In genomic region chr19:49896863-49897621, GRCh38 we compare ENCODE assay signal across 8 cellular contexts. TPM values are rescaled to one million over a fixed set of nuclear protein-coding genes. Genes with fewer than 3 reads are reported as not detected.
DNase-seq lines count a peak whose midpoint lies in the region; ATAC-seq and TF ChIP-seq lines count a peak whose summit lies in the region.

Gene IL4I1, minus strand, starts transcription at chr19:49896887. Its CDS starts 727 bp downstream, at chr19:49896160.

- H3K9me2 ChIP-seq in MM.1S (replicated peaks; ENCODE audit: insufficient read depth, low read length), result no peaks in the 10 kb centered on the region

- TF ChIP-seq CTCF in CD14-positive monocyte (IDR thresholded peaks at IDR 0.05) (no peak), MM.1S (IDR thresholded peaks at IDR 0.05; ENCODE audit: low read length) (no peak)

- ATAC-seq in GM19467 (IDR thresholded peaks at IDR 0.05; ENCODE audit: unreplicated experiment) (peak; percentile 52), left cardiac atrium (peak; percentile 45 to 49)
- peak; percentile 68 for ATAC-seq in activated CD8-positive, alpha-beta memory T cell treated with anti-CD3 and anti-CD28 coated beads, Interleukin-2, amount 10 ng/mL, durations not matched to agents 7 days and 5 days

- peak within 1 kb of the TSS; percentile 74 for H3K4me2 ChIP-seq in MM.1S (ENCODE audit: low read depth, low read length)

- H3K27ac Mint-ChIP-seq in CD14-positive monocyte, result peak within 1 kb of the TSS; percentile 97 to 100 (median 99)
- peak within 1 kb of the TSS; percentile 87 for H3K27ac Mint-ChIP-seq in activated CD8-positive, alpha-beta memory T cell treated with anti-CD3 and anti-CD28 coated beads, Interleukin-2, amount 10 ng/mL, durations not matched to agents 7 days and 5 days

- H3K9me3 Mint-ChIP-seq in CD14-positive monocyte, result peaks cover 0 to 2% (median 0%) of the 10 kb centered on the region in 7 donors
- no peaks in the 10 kb centered on the region for H3K9me3 Mint-ChIP-seq in activated CD8-positive, alpha-beta memory T cell treated with anti-CD3 and anti-CD28 coated beads, Interleukin-2, amount 10 ng/mL, durations not matched to agents 7 days and 5 days (ENCODE audit: low read depth)

- peaks cover 3 to 13% of the 10 kb centered on the region in 2 donors for H3K36me3 Mint-ChIP-seq in CD14-positive monocyte
- no peaks in the 10 kb centered on the region for H3K36me3 Mint-ChIP-seq in activated CD8-positive, alpha-beta memory T cell treated with anti-CD3 and anti-CD28 coated beads, Interleukin-2, amount 10 ng/mL, durations not matched to agents 7 days and 5 days

- peak within 1 kb of the TSS; percentile 53 for H3K4me3 ChIP-seq in MM.1S (ENCODE audit: low read length)

- no peaks in the 10 kb centered on the region for H3K79me2 ChIP-seq in MM.1S (ENCODE audit: low read length)

- peaks cover 14% of the 10 kb centered on the region for H3K4me1 ChIP-seq in MM.1S (ENCODE audit: low read length)

- peak within 1 kb of the TSS; percentile 95 for H3K27ac ChIP-seq in MM.1S (ENCODE audit: low read length)

- no peaks in the 10 kb centered on the region for H3K9me3 ChIP-seq in MM.1S (replicated peaks; ENCODE audit: insufficient read depth, low read length)

- peak within 1 kb of the TSS; percentile 74 for H3K9ac ChIP-seq in MM.1S (ENCODE audit: low read length)

- H2AFZ ChIP-seq in MM.1S (ENCODE audit: low read length), result peak within 1 kb of the TSS; percentile 61

- intact Hi-C loops in CD14-positive monocyte (cut with micrococcal nuclease), result loop anchor here in 1 of 2 donors (1.0 kb wide), 1 partner anchor 31 kb away; no protein-coding TSS in a partner anchor
- intact Hi-C loops in left cardiac atrium (cut with DNase I), result no loop called here

- peaks cover 14 to 19% (median 17%) of the 10 kb centered on the region in 3 donors for H3K27me3 Mint-ChIP-seq in CD14-positive monocyte (ENCODE audit: low read depth in 3 of 3)
- H3K27me3 Mint-ChIP-seq in activated CD8-positive, alpha-beta memory T cell treated with anti-CD3 and anti-CD28 coated beads, Interleukin-2, amount 10 ng/mL, durations not matched to agents 7 days and 5 days, result no peaks in the 10 kb centered on the region

- no peaks in the 10 kb centered on the region for H4K20me1 ChIP-seq in MM.1S (ENCODE audit: insufficient read depth, low read length)

- H3K36me3 ChIP-seq in MM.1S (replicated peaks; ENCODE audit: insufficient read depth, low read length), result no peaks in the 10 kb centered on the region

- peak within 1 kb of the TSS; percentile 76 to 87 for H3K4me3 Mint-ChIP-seq in CD14-positive monocyte
- H3K4me3 Mint-ChIP-seq in activated CD8-positive, alpha-beta memory T cell treated with anti-CD3 and anti-CD28 coated beads, Interleukin-2, amount 10 ng/mL, durations not matched to agents 7 days and 5 days, result peak within 1 kb of the TSS; percentile 38

- CTCF ChIA-PET in activated CD8-positive, alpha-beta memory T cell treated with anti-CD3 and anti-CD28 coated beads, Interleukin-2, amount 10 ng/mL, durations not matched to agents 7 days and 5 days (lab: Charles Lee), result interaction anchor here (0.6 to 1.4 kb wide), 4 partner anchors 31 to 103 kb away, joined by 3 to 4 read pairs (median 3); no protein-coding TSS in a partner anchor

- peak; percentile 88 for DNase-seq in CD14-positive monocyte (ENCODE audit: low spot score)
- peak; percentile 75 for DNase-seq in MM.1S
- peak; percentile 76 for DNase-seq in activated CD8-positive, alpha-beta memory T cell treated with anti-CD3 and anti-CD28 coated beads, Interleukin-2, amount 10 ng/mL, durations not matched to agents 7 days and 5 days
- DNase-seq in left cardiac atrium, result no peak
- DNase-seq in stimulated activated CD4-positive, alpha-beta T cell treated with anti-CD3 and anti-CD28 coated beads, Interleukin-4, amount 100 ng/mL, for 1 hour, result peak; percentile 59
- no peak for DNase-seq in dedifferentiated amniotic fluid mesenchymal stem cell (ENCODE audit: extremely low spot score)
- no peak for DNase-seq in NCI-H187 treated with DMSO at 0.1 percent for 48 hours (lab: John Stamatoyannopoulos, UW)

- no peaks in the 10 kb centered on the region for H3K27me3 ChIP-seq in MM.1S (replicated peaks; ENCODE audit: insufficient read depth, low read length)

- H3K4me1 Mint-ChIP-seq in CD14-positive monocyte, result peaks cover 44% of the 10 kb centered on the region
- peaks cover 30% of the 10 kb centered on the region for H3K4me1 Mint-ChIP-seq in activated CD8-positive, alpha-beta memory T cell treated with anti-CD3 and anti-CD28 coated beads, Interleukin-2, amount 10 ng/mL, durations not matched to agents 7 days and 5 days

- H3F3A ChIP-seq in MM.1S (ENCODE audit: insufficient read depth, low read length), result peaks cover 16% of the 10 kb centered on the region

RNA-seq across cellular contexts. Expression of gene IL4I1, which starts in this region (rescaled TPM):
- polyA plus RNA-seq in CD14-positive monocyte, result 1 to 10 TPM; 7.0 to 7.6 TPM
- total RNA-seq in activated CD8-positive, alpha-beta memory T cell treated with anti-CD3 and anti-CD28 coated beads, Interleukin-2, amount 10 ng/mL, durations not matched to agents 7 days and 5 days, result 10 to 100 TPM in 1 of 2 experiments, 1 to 10 TPM in 1; 1.7 to 12.3 TPM
- under 1 TPM; 0.34 to 0.38 TPM for total RNA-seq in left cardiac atrium

Comparison
In these comparisons a context has a peak if more than half of its experiments do, and no peak if none do; other contexts are left out.
1. Peak in ATAC-seq in left cardiac atrium; RNA of the gene not detected or under 1 TPM.
2. DNase-seq: peak in CD14-positive monocyte (single experiment), MM.1S (single experiment), activated CD8-positive, alpha-beta memory T cell treated with anti-CD3 and anti-CD28 coated beads, Interleukin-2, amount 10 ng/mL, durations not matched to agents 7 days and 5 days (single experiment) and stimulated activated CD4-positive, alpha-beta T cell treated with anti-CD3 and anti-CD28 coated beads, Interleukin-4, amount 100 ng/mL, for 1 hour (single experiment); none in left cardiac atrium (single experiment), dedifferentiated amniotic fluid mesenchymal stem cell (single experiment) and NCI-H187 treated with DMSO at 0.1 percent for 48 hours (single experiment).
3. Peak in every context shown above with its lines, with median percentiles within 50 percentile points of each other: ATAC-seq.